ENCODE assay signal across 15 cellular contexts in the genomic region with DNA sequence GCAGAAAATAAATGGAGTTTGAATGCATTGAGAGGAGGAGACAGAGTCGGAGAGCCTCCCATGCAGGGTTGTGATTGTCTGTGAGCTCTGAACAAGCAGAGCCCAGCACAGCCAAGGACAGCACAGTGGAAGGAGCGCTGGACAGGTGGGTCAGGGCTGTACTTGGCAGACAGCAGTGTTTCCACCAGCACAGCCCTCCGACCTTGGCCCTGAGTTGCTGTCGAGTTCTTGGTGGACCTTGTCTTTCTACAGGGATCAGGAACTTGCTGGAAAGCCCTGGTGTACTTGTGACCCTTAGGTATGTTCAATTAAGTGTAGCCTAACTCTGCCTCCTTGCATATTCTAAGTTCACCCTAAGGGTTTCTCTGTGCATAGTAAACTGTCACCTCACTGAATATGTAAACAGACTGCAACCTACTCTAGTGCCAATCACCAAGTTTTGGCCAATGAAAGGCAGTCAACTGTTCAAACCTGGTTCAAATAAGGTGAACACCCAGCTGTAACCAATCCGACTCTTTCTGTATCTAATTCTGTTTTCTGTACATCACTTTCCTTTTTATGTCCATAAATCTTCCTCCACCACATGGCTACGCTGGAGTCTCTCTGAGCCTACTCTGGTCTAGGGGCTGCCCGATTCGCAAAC.
DNase-seq lines count a peak whose midpoint lies in the region; ATAC-seq, FAIRE-seq and TF ChIP-seq lines count a peak whose summit lies in the region.
"Had no signal": no experiment of that assay in that cellular context is flagged by ENCODE, and none has a peak within 500 bp of the region (broad histone marks: within the 10 kb centered on the region; RNA-seq: fewer than 3 reads in every experiment).

No MANE protein-coding gene starts in this region.

- peaks cover 62% of the 10 kb centered on the region for H3K4me1 Mint-ChIP-seq in nephron
- H3K4me1 Mint-ChIP-seq in activated CD4-positive, alpha-beta memory T cell treated with anti-CD3 and anti-CD28 coated beads, Interleukin-2, amount 10 ng/mL, durations not matched to agents 7 days and 5 days: no peaks in the 10 kb centered on the region
- H3K4me1 Mint-ChIP-seq: CD14-positive monocyte had no signal

- H3K4me1 ChIP-seq in Panc1 (ENCODE audit: control insufficient read depth, insufficient read depth, low read length): peaks cover 28% of the 10 kb centered on the region
- H3K4me1 ChIP-seq in hepatocyte (ENCODE audit: insufficient read depth): peaks cover 42% of the 10 kb centered on the region
- peaks cover 4% of the 10 kb centered on the region in 2 donors for H3K4me1 ChIP-seq in small intestine (ENCODE audit: control insufficient read depth in 2 of 2, insufficient read depth in 1 of 2, low read depth in 1 of 2, low read length in 1 of 2)

- in situ Hi-C loops in Panc1 (cut with HindIII; ENCODE audit: low pct_unique_long_range_greater_than_20kb, low sequenced_read_pairs): no loop called here

- 77% methylated on average over 8 of the region's 8 CpGs for WGBS in hepatocyte (ENCODE audit: low lambda C conversion rate, missing lambda C conversion rate)
- 52 to 78% (median 59%) methylated on average over 8 of the region's 8 CpGs for WGBS in small intestine, 3 donors

- intact Hi-C loops in Panc1 (cut with micrococcal nuclease; ENCODE audit: unreplicated experiment): loop anchor here (10.0 kb wide), 1 partner anchor 78 kb away; no protein-coding TSS in a partner anchor

- FAIRE-seq in small intestine (lab: Jason Lieb, UNC) (no peak), D721Med (lab: Jason Lieb, UNC) (no peak)
- FAIRE-seq: K562 had no signal

- no peaks in the 10 kb centered on the region for H3K36me3 Mint-ChIP-seq in nephron (ENCODE audit: low read depth)
- H3K36me3 Mint-ChIP-seq in activated CD4-positive, alpha-beta memory T cell treated with anti-CD3 and anti-CD28 coated beads, Interleukin-2, amount 10 ng/mL, durations not matched to agents 7 days and 5 days (ENCODE audit: low read depth): no peaks in the 10 kb centered on the region
- H3K36me3 Mint-ChIP-seq: CD14-positive monocyte had no signal

- POLR2A ChIA-PET in Panc1 (lab: Charles Lee): no interaction called here
- POLR2A ChIA-PET in activated CD4-positive, alpha-beta memory T cell treated with anti-CD3 and anti-CD28 coated beads, Interleukin-2, amount 10 ng/mL, durations not matched to agents 7 days and 5 days (lab: Charles Lee): no interaction called here

- peaks cover 3% of the 10 kb centered on the region for H3K27me3 Mint-ChIP-seq in nephron (ENCODE audit: low read depth)
- H3K27me3 Mint-ChIP-seq in activated CD4-positive, alpha-beta memory T cell treated with anti-CD3 and anti-CD28 coated beads, Interleukin-2, amount 10 ng/mL, durations not matched to agents 7 days and 5 days: peaks cover 33% of the 10 kb centered on the region

- H3K9me2 ChIP-seq in hepatocyte (replicated peaks; ENCODE audit: insufficient read depth): no peaks in the 10 kb centered on the region

- no peak overlapping the region for H3K4me2 ChIP-seq in hepatocyte

- H3K9me3 Mint-ChIP-seq in nephron: no peaks in the 10 kb centered on the region
- H3K9me3 Mint-ChIP-seq in activated CD4-positive, alpha-beta memory T cell treated with anti-CD3 and anti-CD28 coated beads, Interleukin-2, amount 10 ng/mL, durations not matched to agents 7 days and 5 days: no peaks in the 10 kb centered on the region

- H3K9me3 ChIP-seq in Panc1 (ENCODE audit: control insufficient read depth, insufficient read depth, low read depth, low read length): no peaks in the 10 kb centered on the region
- no peaks in the 10 kb centered on the region for H3K9me3 ChIP-seq in hepatocyte (ENCODE audit: low read depth)
- no peaks in the 10 kb centered on the region for H3K9me3 ChIP-seq in small intestine (ENCODE audit: control insufficient read depth, low read depth)

- H3K4me3 ChIP-seq in Panc1 (ENCODE audit: low read depth in 2 of 2, low read length in 2 of 2) (no peak overlapping the region), hepatocyte (no peak overlapping the region), small intestine (ENCODE audit: low read depth in 1 of 2, low read length in 2 of 2) (no peak overlapping the region)
- H3K4me3 ChIP-seq: K562 had no signal

- H3K36me3 ChIP-seq in Panc1 (ENCODE audit: control insufficient read depth, insufficient read depth, low read length) (no peaks in the 10 kb centered on the region), hepatocyte (replicated peaks; ENCODE audit: insufficient read depth, low read depth) (no peaks in the 10 kb centered on the region), small intestine (ENCODE audit: control insufficient read depth in 2 of 2, insufficient read depth in 2 of 2, low read length in 2 of 2) (no peaks in the 10 kb centered on the region)

- TF ChIP-seq CTCF in Panc1 (IDR thresholded peaks at IDR 0.05) (no peak), hepatocyte (IDR thresholded peaks at IDR 0.05; ENCODE audit: poor library complexity) (no peak), nephron (IDR thresholded peaks at IDR 0.05; ENCODE audit: unreplicated experiment in 3 of 3) (no peak), D721Med (IDR thresholded peaks at IDR 0.05; ENCODE audit: insufficient read depth, missing control alignments) (no peak)

- no peak for ATAC-seq in Panc1
- ATAC-seq: K562 had no signal

- H3K27ac Mint-ChIP-seq in nephron: peak overlapping the region; percentile 33 to 69 (median 60)
- H3K27ac Mint-ChIP-seq in activated CD4-positive, alpha-beta memory T cell treated with anti-CD3 and anti-CD28 coated beads, Interleukin-2, amount 10 ng/mL, durations not matched to agents 7 days and 5 days: no peak overlapping the region

- no peak for DNase-seq in Panc1 (ENCODE audit: low read depth, low spot score)
- no peak for DNase-seq in hepatocyte (ENCODE audit: low spot score)
- DNase-seq in small intestine: peak; percentile 82
- DNase-seq in NCI-H187 (lab: John Stamatoyannopoulos, UW): no peak
- DNase-seq in D721Med (ENCODE audit: insufficient read length, low spot score): no peak
- DNase-seq in activated CD4-positive, alpha-beta T cell treated with anti-CD3 and anti-CD28 coated beads, Interleukin-2, amount 50 U/mL, for 48 hours: no peak
- no peak for DNase-seq in activated CD4-positive, alpha-beta memory T cell treated with anti-CD3 and anti-CD28 coated beads, Interleukin-2, amount 10 ng/mL, durations not matched to agents 7 days and 5 days
- DNase-seq: EL, NCI-H1417, NCI-H2029, NCI-H2171 treated with DMSO at 0.1 percent for 48 hours, NCI-H774 had no signal

- no peak overlapping the region for H2AFZ ChIP-seq in hepatocyte

- no peaks in the 10 kb centered on the region for H4K20me1 ChIP-seq in hepatocyte (ENCODE audit: insufficient read depth, poor library complexity, severe bottlenecking)

- H3K4me3 Mint-ChIP-seq in nephron: no peak overlapping the region
- no peak overlapping the region for H3K4me3 Mint-ChIP-seq in activated CD4-positive, alpha-beta memory T cell treated with anti-CD3 and anti-CD28 coated beads, Interleukin-2, amount 10 ng/mL, durations not matched to agents 7 days and 5 days
- H3K4me3 Mint-ChIP-seq: CD14-positive monocyte had no signal

- CTCF ChIA-PET in Panc1 (lab: Charles Lee): interaction anchor here (1.1 kb wide), 1 partner anchor 11 kb away, joined by 4 read pairs; no protein-coding TSS in a partner anchor
- CTCF ChIA-PET in activated CD4-positive, alpha-beta memory T cell treated with anti-CD3 and anti-CD28 coated beads, Interleukin-2, amount 10 ng/mL, durations not matched to agents 7 days and 5 days (lab: Charles Lee): interaction anchor here (1.0 to 1.8 kb wide), 3 partner anchors 12 to 186 kb away, joined by 3 to 6 read pairs (median 4); no protein-coding TSS in a partner anchor

- BruUV-seq in Panc1 (replicated peaks; lab: Mats Ljungman, UMichigan): no TSS peak

- H3K27ac ChIP-seq in Panc1 (ENCODE audit: low read length) (peak overlapping the region; percentile 76), hepatocyte (peak overlapping the region; percentile 28), small intestine (ENCODE audit: low read depth in 1 of 2, low read length in 1 of 2) (peak overlapping the region in 1 of 2 donors; percentile 5)

- H3K27me3 ChIP-seq in Panc1 (ENCODE audit: control insufficient read depth, insufficient read depth, low read length) (no peaks in the 10 kb centered on the region), hepatocyte (no peaks in the 10 kb centered on the region), small intestine (ENCODE audit: control insufficient read depth in 2 of 2, insufficient read depth in 2 of 2, low read length in 2 of 2) (no peaks in the 10 kb centered on the region)

- H3K79me2 ChIP-seq in hepatocyte: no peaks in the 10 kb centered on the region
